In genomic region chr2:100891911-100892642, GRCh38 we compare ENCODE assay signal across 13 cellular contexts.
A peak's percentile ranks its signal among the peaks of the same experiment; 100 is the strongest.
DNase-seq lines count a peak whose midpoint lies in the region; ATAC-seq and TF ChIP-seq lines count a peak whose summit lies in the region.
"Had no signal": no experiment of that assay in that cellular context is flagged by ENCODE, and none has a peak within 500 bp of the region (broad histone marks: within the 10 kb centered on the region; RNA-seq: fewer than 3 reads in every experiment).

No MANE protein-coding gene starts in this region.

- H3K4me3 ChIP-seq in heart right ventricle (no peak overlapping the region), aorta (ENCODE audit: low read length in 2 of 2) (no peak overlapping the region)
- H3K4me3 ChIP-seq: neural progenitor cell had no signal

- peaks cover 0 to 7% of the 10 kb centered on the region in 2 donors for H3K9me3 Mint-ChIP-seq in stimulated activated naive CD8-positive, alpha-beta T cell treated with anti-CD3 and anti-CD28 coated beads, Interleukin-15, amount 100 ng/mL, for 72 hours
- H3K9me3 Mint-ChIP-seq: neural progenitor cell had no signal

- WGBS in heart right ventricle, 2 donors: 79 to 83% methylated on average over 16 of the region's 16 CpGs
- WGBS in aorta, 2 donors: 47 to 66% methylated on average over 16 of the region's 16 CpGs

- peak; percentile 63 for ATAC-seq in stimulated activated naive CD8-positive, alpha-beta T cell treated with anti-CD3 and anti-CD28 coated beads, Interleukin-15, Interleukin-2, amounts not matched to agents 100 U/mL and 50 U/mL, for 24 hours
- ATAC-seq in stimulated activated naive CD8-positive, alpha-beta T cell treated with anti-CD3 and anti-CD28 coated beads, Interleukin-15, amount 100 ng/mL, for 72 hours: no peak
- peak in 6 of 8 donors; percentile 1 to 74 (median 50) for ATAC-seq in heart right ventricle
- peak; percentile 56 for ATAC-seq in aorta (ENCODE audit: low FRiP score)
- ATAC-seq in GM18909 (IDR thresholded peaks at IDR 0.05; ENCODE audit: poor library complexity, unreplicated experiment): no peak
- ATAC-seq in HG02970 (IDR thresholded peaks at IDR 0.05; ENCODE audit: low FRiP score, unreplicated experiment): no peak

- peak overlapping the region in 8 of 10 donors; percentile 36 to 77 (median 64) for H3K27ac ChIP-seq in heart right ventricle
- peak overlapping the region in 1 of 2 donors; percentile 50 for H3K27ac ChIP-seq in aorta (ENCODE audit: low read depth in 1 of 2, low read length in 2 of 2)
- H3K27ac ChIP-seq: neural progenitor cell had no signal

- peaks cover 6% of the 10 kb centered on the region for H3K4me1 Mint-ChIP-seq in stimulated activated naive CD8-positive, alpha-beta T cell treated with anti-CD3 and anti-CD28 coated beads, Interleukin-15, amount 100 ng/mL, for 72 hours

- DNase-seq in stimulated activated naive CD8-positive, alpha-beta T cell treated with anti-CD3 and anti-CD28 coated beads, Interleukin-15, Interleukin-2, amounts not matched to agents 100 U/mL and 50 U/mL, for 24 hours: no peak
- DNase-seq in stimulated activated naive CD8-positive, alpha-beta T cell treated with anti-CD3 and anti-CD28 coated beads, Interleukin-15, amount 100 ng/mL, for 72 hours: no peak
- DNase-seq in amniotic epithelial cell (ENCODE audit: low read depth) (peak; percentile 80), heart right ventricle (no peak), aorta (no peak), DMS53 (lab: John Stamatoyannopoulos, UW) (no peak)
- DNase-seq: AML-193; Karpas-422; kidney; stimulated activated naive CD4-positive, alpha-beta T cell had no signal

- H3K36me3 ChIP-seq in heart right ventricle (no peaks in the 10 kb centered on the region), aorta (ENCODE audit: control insufficient read depth in 1 of 2, insufficient read depth in 2 of 2, low read length in 1 of 2) (no peaks in the 10 kb centered on the region)
- H3K36me3 ChIP-seq: neural progenitor cell had no signal

- H3K27me3 Mint-ChIP-seq in stimulated activated naive CD8-positive, alpha-beta T cell treated with anti-CD3 and anti-CD28 coated beads, Interleukin-15, amount 100 ng/mL, for 72 hours: no peaks in the 10 kb centered on the region

- no peak overlapping the region for H3K4me3 Mint-ChIP-seq in stimulated activated naive CD8-positive, alpha-beta T cell treated with anti-CD3 and anti-CD28 coated beads, Interleukin-15, amount 100 ng/mL, for 72 hours
- H3K4me3 Mint-ChIP-seq: neural progenitor cell had no signal

- H3K27me3 ChIP-seq in heart right ventricle (no peaks in the 10 kb centered on the region), aorta (ENCODE audit: control insufficient read depth in 1 of 2, insufficient read depth in 2 of 2, low read length in 1 of 2) (no peaks in the 10 kb centered on the region)
- H3K27me3 ChIP-seq: neural progenitor cell had no signal

- H3K4me1 ChIP-seq in heart right ventricle (peaks cover 9 to 73% (median 45%) of the 10 kb centered on the region in 9 donors), aorta (ENCODE audit: control insufficient read depth in 1 of 2, insufficient read depth in 2 of 2, low read length in 2 of 2) (peaks cover 0 to 7% of the 10 kb centered on the region in 2 donors)
- H3K4me1 ChIP-seq: neural progenitor cell had no signal

- intact Hi-C loops in heart right ventricle (cut with DNase I): loop anchor here in 2 of 10 donors (5.0 kb wide), 1 partner anchor 70 kb away; the partner anchor contains the start of gene NPAS2 (in 2 of the 2)
- intact Hi-C loops in aorta (cut with DNase I): no loop called here

- TF ChIP-seq CTCF in heart right ventricle (IDR thresholded peaks at IDR 0.05): no peak

- H3K27ac Mint-ChIP-seq in stimulated activated naive CD8-positive, alpha-beta T cell treated with anti-CD3 and anti-CD28 coated beads, Interleukin-15, amount 100 ng/mL, for 72 hours: peak overlapping the region in 1 of 2 donors; percentile 76
- H3K27ac Mint-ChIP-seq: neural progenitor cell had no signal

- H3K9me3 ChIP-seq in heart right ventricle (no peaks in the 10 kb centered on the region), aorta (ENCODE audit: control insufficient read depth, low read length) (no peaks in the 10 kb centered on the region)

Comparison
In these comparisons a context has a peak if more than half of its experiments do, and no peak if none do; other contexts are left out.
1. ATAC-seq: peak in stimulated activated naive CD8-positive, alpha-beta T cell treated with anti-CD3 and anti-CD28 coated beads, Interleukin-15, Interleukin-2, amounts not matched to agents 100 U/mL and 50 U/mL, for 24 hours (single experiment), heart right ventricle (6 of 8) and aorta (single experiment); none in stimulated activated naive CD8-positive, alpha-beta T cell treated with anti-CD3 and anti-CD28 coated beads, Interleukin-15, amount 100 ng/mL, for 72 hours (single experiment), GM18909 (single experiment) and HG02970 (single experiment).